In the genomic region with DNA sequence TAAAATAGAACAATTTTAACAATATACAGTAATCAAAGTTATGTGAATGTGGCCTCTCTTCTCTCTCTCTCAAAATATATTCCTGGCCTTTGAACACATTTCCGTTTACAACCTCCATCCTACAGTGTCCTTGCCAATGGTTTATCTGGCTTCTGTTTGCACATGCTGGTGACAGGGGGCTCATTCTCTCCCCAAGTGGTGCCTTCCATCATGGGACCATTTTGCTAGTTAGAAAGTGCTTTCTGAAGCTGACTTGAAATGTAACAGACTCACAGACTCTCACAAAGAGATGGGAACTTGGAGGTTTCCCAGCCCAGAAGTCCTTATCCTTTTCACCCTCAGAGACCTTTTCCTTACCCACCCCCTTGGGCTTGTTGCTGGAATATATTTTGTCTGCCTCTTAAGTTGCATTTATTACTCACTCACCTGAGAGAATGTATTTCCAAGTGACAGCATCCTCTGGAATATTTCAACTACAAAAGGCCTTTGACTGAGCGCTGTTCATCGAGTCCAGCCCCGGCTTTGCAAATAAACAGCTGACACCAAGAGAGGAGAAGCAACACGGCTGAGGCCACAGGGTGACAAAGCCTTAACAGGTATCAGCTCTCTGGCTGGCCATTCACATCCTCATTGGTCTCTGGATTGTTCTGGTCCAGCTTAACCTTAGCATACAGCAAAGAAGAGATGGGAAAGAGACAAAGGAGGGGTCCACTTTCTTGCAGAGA, we compare ENCODE assay signal across 22 cellular contexts. TPM values are rescaled to one million over a fixed set of nuclear protein-coding genes. Genes with fewer than 3 reads are reported as not detected.
DNase-seq lines count a peak whose midpoint lies in the region; ATAC-seq and TF ChIP-seq lines count a peak whose summit lies in the region.
"Had no signal": no experiment of that assay in that cellular context is flagged by ENCODE, and none has a peak within 500 bp of the region (broad histone marks: within the 10 kb centered on the region; RNA-seq: fewer than 3 reads in every experiment).

No MANE protein-coding gene starts in this region.

- H3K27ac ChIP-seq in esophagus muscularis mucosa (replicated peaks in 1 of 4) (peak overlapping the region; percentile 20 to 78 (median 52)), neuronal stem cell (replicated peaks; ENCODE audit: low read length) (no peak overlapping the region)
- H3K27ac ChIP-seq: HL-60, SJSA1 had no signal

- H3K23ac ChIP-seq in neuronal stem cell (ENCODE audit: low read depth, low read length, poor library complexity) = no peak overlapping the region

- no peak overlapping the region for H3K9ac ChIP-seq in neuronal stem cell (ENCODE audit: low read depth, low read length, poor library complexity)

- peak overlapping the region; percentile 72 for H2AFZ ChIP-seq in neuronal stem cell (ENCODE audit: low read length)

- H2BK5ac ChIP-seq in neuronal stem cell (ENCODE audit: low read length) = no peak overlapping the region

- intact Hi-C loops in esophagus muscularis mucosa (cut with DNase I) = loop anchor here (2.0 to 5.0 kb wide), 2 partner anchors 24 to 57 kb away; no protein-coding TSS in a partner anchor

- no peak overlapping the region for H4K8ac ChIP-seq in neuronal stem cell (ENCODE audit: low read depth, low read length)

- H2BK15ac ChIP-seq in neuronal stem cell (ENCODE audit: low read length) = no peak overlapping the region

- H3K27me3 ChIP-seq in esophagus muscularis mucosa = no peaks in the 10 kb centered on the region
- peaks cover 0 to 2% (median 0%) of the 10 kb centered on the region in 3 experiments for H3K27me3 ChIP-seq in neuronal stem cell (ENCODE audit: control insufficient read depth in 3 of 3, insufficient read depth in 3 of 3, low read depth in 1 of 3, low read length in 3 of 3)
- H3K27me3 ChIP-seq: SJSA1 had no signal

- peaks cover 9% of the 10 kb centered on the region for H3K27me3 Mint-ChIP-seq in type B pancreatic cell
- H3K27me3 Mint-ChIP-seq in chondrocyte (ENCODE audit: low read depth) = peaks cover 2% of the 10 kb centered on the region

- no peak overlapping the region for H2BK120ac ChIP-seq in neuronal stem cell (ENCODE audit: low read depth, low read length)

- H3K4me1 Mint-ChIP-seq in type B pancreatic cell (ENCODE audit: unreplicated experiment) (peaks cover 14% of the 10 kb centered on the region), chondrocyte (ENCODE audit: low read depth) (peaks cover 21% of the 10 kb centered on the region)
- H3K4me1 Mint-ChIP-seq: CD4-positive, alpha-beta memory T cell had no signal

- WGBS in esophagus muscularis mucosa = 55% methylated on average over 5 of the region's 5 CpGs
- WGBS in neuronal stem cell (ENCODE audit: extremely low coverage in 2 of 2, insufficient read length in 2 of 2, insufficient replicate concordance in 1 of 2), 2 donors = no CpG with 5 or more reads among the region's 5 CpGs

- H3K4me3 Mint-ChIP-seq in type B pancreatic cell (peak overlapping the region; percentile 44), chondrocyte (ENCODE audit: unreplicated experiment) (no peak overlapping the region)
- H3K4me3 Mint-ChIP-seq: CD4-positive, alpha-beta memory T cell had no signal

- no peak overlapping the region for H3K4ac ChIP-seq in neuronal stem cell (ENCODE audit: low read length)

- no peak overlapping the region for H4K91ac ChIP-seq in neuronal stem cell (ENCODE audit: low read depth, low read length, poor library complexity)

- no peak overlapping the region for H3K4me2 ChIP-seq in neuronal stem cell (ENCODE audit: insufficient read depth, low read length, poor library complexity, severe bottlenecking)

- H3K9me3 Mint-ChIP-seq in type B pancreatic cell = no peaks in the 10 kb centered on the region
- H3K9me3 Mint-ChIP-seq in chondrocyte (ENCODE audit: low read depth) = no peaks in the 10 kb centered on the region
- H3K9me3 Mint-ChIP-seq: CD4-positive, alpha-beta memory T cell had no signal

- H3K4me1 ChIP-seq in esophagus muscularis mucosa (peaks cover 0 to 25% (median 18%) of the 10 kb centered on the region in 4 donors), neuronal stem cell (ENCODE audit: control insufficient read depth in 2 of 2, insufficient read depth in 1 of 2, low read depth in 1 of 2, low read length in 2 of 2) (peaks cover 0 to 20% of the 10 kb centered on the region in 2 donors)
- H3K4me1 ChIP-seq: SJSA1 had no signal

- H3K79me1 ChIP-seq in neuronal stem cell (ENCODE audit: low read depth, low read length) = no peaks in the 10 kb centered on the region

- H3K18ac ChIP-seq in neuronal stem cell (ENCODE audit: low read length) = no peak overlapping the region

- DNase-seq in esophagus muscularis mucosa (ENCODE audit: extremely low spot score) (no peak), mesenteric fat pad (ENCODE audit: low spot score) (peak; percentile 39), neuronal stem cell (ENCODE audit: low spot score) (no peak), type B pancreatic cell (ENCODE audit: extremely low spot score, unreplicated experiment) (no peak), T-helper 9 cell (no peak), chondrocyte (ENCODE audit: low spot score) (no peak)
- DNase-seq: C1 segment of cervical spinal cord; CD4-positive, alpha-beta memory T cell; COR-L47; DMS53; HCEC 1CT; NCI-H1092; NCI-H1417 treated with DMSO at 0.1 percent for 48 hours; NCI-H1694 treated with DMSO at 0.1 percent for 48 hours; NCI-H2081; NCI-H2227 treated with DMSO at 0.1 percent for 48 hours; NCI-H69; Right ventricle myocardium superior; RPMI8226 had no signal

- no peaks in the 10 kb centered on the region for H3K36me3 Mint-ChIP-seq in type B pancreatic cell
- H3K36me3 Mint-ChIP-seq in chondrocyte (ENCODE audit: low read depth) = no peaks in the 10 kb centered on the region
- H3K36me3 Mint-ChIP-seq: CD4-positive, alpha-beta memory T cell had no signal

- H3K4me3 ChIP-seq in esophagus muscularis mucosa = no peak overlapping the region
- no peak overlapping the region for H3K4me3 ChIP-seq in neuronal stem cell (ENCODE audit: low read length in 2 of 2)
- H3K4me3 ChIP-seq: SJSA1 had no signal

- H3K27ac Mint-ChIP-seq in type B pancreatic cell (no peak overlapping the region), chondrocyte (ENCODE audit: unreplicated experiment) (no peak overlapping the region)

- H3K9me3 ChIP-seq in esophagus muscularis mucosa (no peaks in the 10 kb centered on the region), neuronal stem cell (replicated peaks in 1 of 2; ENCODE audit: control insufficient read depth in 2 of 2, insufficient read depth in 1 of 2, low read depth in 1 of 2, low read length in 2 of 2) (no peaks in the 10 kb centered on the region)
- H3K9me3 ChIP-seq: SJSA1 had no signal

- H3K36me3 ChIP-seq in esophagus muscularis mucosa (no peaks in the 10 kb centered on the region), neuronal stem cell (replicated peaks in 1 of 2; ENCODE audit: control insufficient read depth in 2 of 2, insufficient read depth in 2 of 2, low read length in 2 of 2) (no peaks in the 10 kb centered on the region)
- H3K36me3 ChIP-seq: SJSA1 had no signal

- TF ChIP-seq CTCF in esophagus muscularis mucosa (IDR thresholded peaks at IDR 0.05) = no peak
- TF ChIP-seq CTCF in type B pancreatic cell (conservative IDR thresholded peaks at IDR 0.05) = no peak
- TF ChIP-seq CTCF in chondrocyte (IDR thresholded peaks at IDR 0.05) = no peak

- no peak overlapping the region for H3K14ac ChIP-seq in neuronal stem cell (ENCODE audit: low read length)

- TF ChIP-seq EP300 in esophagus muscularis mucosa (IDR thresholded peaks at IDR 0.05) = no peak

- no peak overlapping the region for H2AK5ac ChIP-seq in neuronal stem cell (ENCODE audit: low read depth, low read length)

- no peak overlapping the region for H2BK12ac ChIP-seq in neuronal stem cell (ENCODE audit: low read length)

- no peak for ATAC-seq in GM18867 (IDR thresholded peaks at IDR 0.05; ENCODE audit: unreplicated experiment)

- no peak for TF ChIP-seq POLR2A in esophagus muscularis mucosa (IDR thresholded peaks at IDR 0.05; ENCODE audit: low read depth)

RNA-seq across cellular contexts. Expression of a gene that starts 17.5 kb away (rescaled TPM):
- total RNA-seq in esophagus muscularis mucosa = 100 to 1,000 TPM; 253 to 364 (median 272) TPM
- total RNA-seq in mesenteric fat pad = 26.3 TPM
- 24.0 TPM for polyA plus RNA-seq in neuronal stem cell (2013, experiment 1 of 2)
- 24.2 TPM for polyA plus RNA-seq in neuronal stem cell (2013, experiment 2 of 2)
- 13.3 and 29.1 TPM in 2 replicates for total RNA-seq in type B pancreatic cell (ENCODE audit: low replicate concordance)
- 36.8 to 74.6 TPM (median 74.2 TPM) in 3 replicates for total RNA-seq in chondrocyte

RNA-seq across cellular contexts. Expression of a gene that starts 49.2 kb away (rescaled TPM):
- total RNA-seq in esophagus muscularis mucosa = 1 to 10 TPM in 2 of 4 donors, under 1 TPM in 2; 0.78 to 3.7 (median 1.5) TPM
- total RNA-seq in mesenteric fat pad = not detected
- polyA plus RNA-seq in neuronal stem cell (2013, experiment 1 of 2) = 21.7 TPM
- polyA plus RNA-seq in neuronal stem cell (2013, experiment 2 of 2) = 21.3 TPM
- total RNA-seq in type B pancreatic cell (ENCODE audit: low replicate concordance) = 9.7 and 26.7 TPM in 2 replicates
- total RNA-seq in chondrocyte = 1.3 to 3.6 TPM (median 2.8 TPM) in 3 replicates
- total RNA-seq: CD4-positive, alpha-beta memory T cell; Right ventricle myocardium superior had no signal
- polyA plus RNA-seq: CD4-positive, alpha-beta memory T cell had no signal
